ENCODE assay signal across 1 cellular context in the genomic region with DNA sequence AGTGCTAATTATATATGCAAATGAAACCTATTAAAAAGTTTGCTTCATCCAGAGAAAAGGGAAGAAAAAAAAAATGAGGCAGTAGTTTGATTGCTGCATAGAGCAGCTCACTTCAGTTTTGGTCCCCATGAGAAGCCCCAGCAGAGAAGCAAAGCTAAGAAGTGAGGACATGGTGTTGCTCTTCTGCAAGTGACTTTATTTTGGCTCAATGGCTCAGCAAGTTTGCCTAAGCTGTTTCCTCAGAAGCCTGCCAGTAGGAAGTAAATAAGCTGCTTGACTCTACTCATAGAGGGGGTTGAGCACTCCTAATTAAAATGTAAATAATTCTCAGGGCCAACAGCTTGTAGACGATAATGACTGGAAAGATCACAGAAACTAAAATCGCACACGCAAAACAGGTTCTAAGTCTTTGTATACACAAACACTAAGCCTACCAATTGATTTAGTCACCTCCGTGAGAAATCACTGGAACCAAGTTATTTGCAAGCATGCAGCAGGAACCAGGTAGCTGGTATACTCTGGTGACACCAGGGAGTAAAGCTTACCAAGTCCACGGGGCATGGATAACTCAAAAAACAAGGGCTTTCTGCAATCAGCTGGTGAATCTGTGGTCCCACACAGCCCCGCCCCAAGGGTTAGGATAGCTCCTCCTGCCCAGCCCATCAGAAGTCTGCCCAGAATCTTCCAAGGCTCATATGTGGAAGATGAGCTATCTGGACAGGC.
TF ChIP-seq lines count a peak whose summit lies in the region.

No MANE protein-coding gene starts in this region.

TF ChIP-seq in HepG2, 621 proteins besides CTCF, POLR2A, EP300 and RAD21 (continued from another document and continues in another):
- TF ChIP-seq, protein P1, sequence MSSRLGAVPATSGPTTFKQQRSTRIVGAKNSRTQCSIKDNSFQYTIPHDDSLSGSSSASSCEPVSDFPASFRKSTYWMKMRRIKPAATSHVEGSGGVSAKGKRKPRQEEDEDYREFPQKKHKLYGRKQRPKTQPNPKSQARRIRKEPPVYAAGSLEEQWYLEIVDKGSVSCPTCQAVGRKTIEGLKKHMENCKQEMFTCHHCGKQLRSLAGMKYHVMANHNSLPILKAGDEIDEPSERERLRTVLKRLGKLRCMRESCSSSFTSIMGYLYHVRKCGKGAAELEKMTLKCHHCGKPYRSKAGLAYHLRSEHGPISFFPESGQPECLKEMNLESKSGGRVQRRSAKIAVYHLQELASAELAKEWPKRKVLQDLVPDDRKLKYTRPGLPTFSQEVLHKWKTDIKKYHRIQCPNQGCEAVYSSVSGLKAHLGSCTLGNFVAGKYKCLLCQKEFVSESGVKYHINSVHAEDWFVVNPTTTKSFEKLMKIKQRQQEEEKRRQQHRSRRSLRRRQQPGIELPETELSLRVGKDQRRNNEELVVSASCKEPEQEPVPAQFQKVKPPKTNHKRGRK (CRISPR knock-in tag; IDR thresholded peaks at IDR 0.05) = no peak
- TF ChIP-seq, protein P2, sequence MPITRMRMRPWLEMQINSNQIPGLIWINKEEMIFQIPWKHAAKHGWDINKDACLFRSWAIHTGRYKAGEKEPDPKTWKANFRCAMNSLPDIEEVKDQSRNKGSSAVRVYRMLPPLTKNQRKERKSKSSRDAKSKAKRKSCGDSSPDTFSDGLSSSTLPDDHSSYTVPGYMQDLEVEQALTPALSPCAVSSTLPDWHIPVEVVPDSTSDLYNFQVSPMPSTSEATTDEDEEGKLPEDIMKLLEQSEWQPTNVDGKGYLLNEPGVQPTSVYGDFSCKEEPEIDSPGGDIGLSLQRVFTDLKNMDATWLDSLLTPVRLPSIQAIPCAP (CRISPR knock-in tag; IDR thresholded peaks at IDR 0.05; ENCODE audit: low read depth) = no peak
- peak; percentile 45; the same call in 1 of the 2 replicates for TF ChIP-seq MIXL1 (CRISPR knock-in tag; IDR thresholded peaks at IDR 0.05)
- TF ChIP-seq, protein P3, sequence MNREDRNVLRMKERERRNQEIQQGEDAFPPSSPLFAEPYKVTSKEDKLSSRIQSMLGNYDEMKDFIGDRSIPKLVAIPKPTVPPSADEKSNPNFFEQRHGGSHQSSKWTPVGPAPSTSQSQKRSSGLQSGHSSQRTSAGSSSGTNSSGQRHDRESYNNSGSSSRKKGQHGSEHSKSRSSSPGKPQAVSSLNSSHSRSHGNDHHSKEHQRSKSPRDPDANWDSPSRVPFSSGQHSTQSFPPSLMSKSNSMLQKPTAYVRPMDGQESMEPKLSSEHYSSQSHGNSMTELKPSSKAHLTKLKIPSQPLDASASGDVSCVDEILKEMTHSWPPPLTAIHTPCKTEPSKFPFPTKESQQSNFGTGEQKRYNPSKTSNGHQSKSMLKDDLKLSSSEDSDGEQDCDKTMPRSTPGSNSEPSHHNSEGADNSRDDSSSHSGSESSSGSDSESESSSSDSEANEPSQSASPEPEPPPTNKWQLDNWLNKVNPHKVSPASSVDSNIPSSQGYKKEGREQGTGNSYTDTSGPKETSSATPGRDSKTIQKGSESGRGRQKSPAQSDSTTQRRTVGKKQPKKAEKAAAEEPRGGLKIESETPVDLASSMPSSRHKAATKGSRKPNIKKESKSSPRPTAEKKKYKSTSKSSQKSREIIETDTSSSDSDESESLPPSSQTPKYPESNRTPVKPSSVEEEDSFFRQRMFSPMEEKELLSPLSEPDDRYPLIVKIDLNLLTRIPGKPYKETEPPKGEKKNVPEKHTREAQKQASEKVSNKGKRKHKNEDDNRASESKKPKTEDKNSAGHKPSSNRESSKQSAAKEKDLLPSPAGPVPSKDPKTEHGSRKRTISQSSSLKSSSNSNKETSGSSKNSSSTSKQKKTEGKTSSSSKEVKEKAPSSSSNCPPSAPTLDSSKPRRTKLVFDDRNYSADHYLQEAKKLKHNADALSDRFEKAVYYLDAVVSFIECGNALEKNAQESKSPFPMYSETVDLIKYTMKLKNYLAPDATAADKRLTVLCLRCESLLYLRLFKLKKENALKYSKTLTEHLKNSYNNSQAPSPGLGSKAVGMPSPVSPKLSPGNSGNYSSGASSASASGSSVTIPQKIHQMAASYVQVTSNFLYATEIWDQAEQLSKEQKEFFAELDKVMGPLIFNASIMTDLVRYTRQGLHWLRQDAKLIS (CRISPR knock-in tag; IDR thresholded peaks at IDR 0.05) = no peak
- no peak for TF ChIP-seq TCF7L2 (IDR thresholded peaks at IDR 0.05; ENCODE audit: low read depth, low read length)
- TF ChIP-seq, protein P4, sequence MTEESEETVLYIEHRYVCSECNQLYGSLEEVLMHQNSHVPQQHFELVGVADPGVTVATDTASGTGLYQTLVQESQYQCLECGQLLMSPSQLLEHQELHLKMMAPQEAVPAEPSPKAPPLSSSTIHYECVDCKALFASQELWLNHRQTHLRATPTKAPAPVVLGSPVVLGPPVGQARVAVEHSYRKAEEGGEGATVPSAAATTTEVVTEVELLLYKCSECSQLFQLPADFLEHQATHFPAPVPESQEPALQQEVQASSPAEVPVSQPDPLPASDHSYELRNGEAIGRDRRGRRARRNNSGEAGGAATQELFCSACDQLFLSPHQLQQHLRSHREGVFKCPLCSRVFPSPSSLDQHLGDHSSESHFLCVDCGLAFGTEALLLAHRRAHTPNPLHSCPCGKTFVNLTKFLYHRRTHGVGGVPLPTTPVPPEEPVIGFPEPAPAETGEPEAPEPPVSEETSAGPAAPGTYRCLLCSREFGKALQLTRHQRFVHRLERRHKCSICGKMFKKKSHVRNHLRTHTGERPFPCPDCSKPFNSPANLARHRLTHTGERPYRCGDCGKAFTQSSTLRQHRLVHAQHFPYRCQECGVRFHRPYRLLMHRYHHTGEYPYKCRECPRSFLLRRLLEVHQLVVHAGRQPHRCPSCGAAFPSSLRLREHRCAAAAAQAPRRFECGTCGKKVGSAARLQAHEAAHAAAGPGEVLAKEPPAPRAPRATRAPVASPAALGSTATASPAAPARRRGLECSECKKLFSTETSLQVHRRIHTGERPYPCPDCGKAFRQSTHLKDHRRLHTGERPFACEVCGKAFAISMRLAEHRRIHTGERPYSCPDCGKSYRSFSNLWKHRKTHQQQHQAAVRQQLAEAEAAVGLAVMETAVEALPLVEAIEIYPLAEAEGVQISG (CRISPR knock-in tag; IDR thresholded peaks at IDR 0.05) = 0 out of 2 replicates have a peak, but pooled peaks have one; percentile 21
- TF ChIP-seq NKX3-1 (CRISPR knock-in tag; IDR thresholded peaks at IDR 0.05) = peak; percentile 11; the same call in 1 of the 2 replicates
- no peak for TF ChIP-seq SNAI1 (CRISPR knock-in tag; IDR thresholded peaks at IDR 0.05; ENCODE audit: borderline replicate concordance)
- TF ChIP-seq, protein P5, sequence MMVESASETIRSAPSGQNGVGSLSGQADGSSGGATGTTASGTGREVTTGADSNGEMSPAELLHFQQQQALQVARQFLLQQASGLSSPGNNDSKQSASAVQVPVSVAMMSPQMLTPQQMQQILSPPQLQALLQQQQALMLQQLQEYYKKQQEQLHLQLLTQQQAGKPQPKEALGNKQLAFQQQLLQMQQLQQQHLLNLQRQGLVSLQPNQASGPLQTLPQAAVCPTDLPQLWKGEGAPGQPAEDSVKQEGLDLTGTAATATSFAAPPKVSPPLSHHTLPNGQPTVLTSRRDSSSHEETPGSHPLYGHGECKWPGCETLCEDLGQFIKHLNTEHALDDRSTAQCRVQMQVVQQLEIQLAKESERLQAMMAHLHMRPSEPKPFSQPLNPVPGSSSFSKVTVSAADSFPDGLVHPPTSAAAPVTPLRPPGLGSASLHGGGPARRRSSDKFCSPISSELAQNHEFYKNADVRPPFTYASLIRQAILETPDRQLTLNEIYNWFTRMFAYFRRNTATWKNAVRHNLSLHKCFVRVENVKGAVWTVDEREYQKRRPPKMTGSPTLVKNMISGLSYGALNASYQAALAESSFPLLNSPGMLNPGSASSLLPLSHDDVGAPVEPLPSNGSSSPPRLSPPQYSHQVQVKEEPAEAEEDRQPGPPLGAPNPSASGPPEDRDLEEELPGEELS (CRISPR knock-in tag; IDR thresholded peaks at IDR 0.05) = peak; percentile 69
- TF ChIP-seq, protein P6, sequence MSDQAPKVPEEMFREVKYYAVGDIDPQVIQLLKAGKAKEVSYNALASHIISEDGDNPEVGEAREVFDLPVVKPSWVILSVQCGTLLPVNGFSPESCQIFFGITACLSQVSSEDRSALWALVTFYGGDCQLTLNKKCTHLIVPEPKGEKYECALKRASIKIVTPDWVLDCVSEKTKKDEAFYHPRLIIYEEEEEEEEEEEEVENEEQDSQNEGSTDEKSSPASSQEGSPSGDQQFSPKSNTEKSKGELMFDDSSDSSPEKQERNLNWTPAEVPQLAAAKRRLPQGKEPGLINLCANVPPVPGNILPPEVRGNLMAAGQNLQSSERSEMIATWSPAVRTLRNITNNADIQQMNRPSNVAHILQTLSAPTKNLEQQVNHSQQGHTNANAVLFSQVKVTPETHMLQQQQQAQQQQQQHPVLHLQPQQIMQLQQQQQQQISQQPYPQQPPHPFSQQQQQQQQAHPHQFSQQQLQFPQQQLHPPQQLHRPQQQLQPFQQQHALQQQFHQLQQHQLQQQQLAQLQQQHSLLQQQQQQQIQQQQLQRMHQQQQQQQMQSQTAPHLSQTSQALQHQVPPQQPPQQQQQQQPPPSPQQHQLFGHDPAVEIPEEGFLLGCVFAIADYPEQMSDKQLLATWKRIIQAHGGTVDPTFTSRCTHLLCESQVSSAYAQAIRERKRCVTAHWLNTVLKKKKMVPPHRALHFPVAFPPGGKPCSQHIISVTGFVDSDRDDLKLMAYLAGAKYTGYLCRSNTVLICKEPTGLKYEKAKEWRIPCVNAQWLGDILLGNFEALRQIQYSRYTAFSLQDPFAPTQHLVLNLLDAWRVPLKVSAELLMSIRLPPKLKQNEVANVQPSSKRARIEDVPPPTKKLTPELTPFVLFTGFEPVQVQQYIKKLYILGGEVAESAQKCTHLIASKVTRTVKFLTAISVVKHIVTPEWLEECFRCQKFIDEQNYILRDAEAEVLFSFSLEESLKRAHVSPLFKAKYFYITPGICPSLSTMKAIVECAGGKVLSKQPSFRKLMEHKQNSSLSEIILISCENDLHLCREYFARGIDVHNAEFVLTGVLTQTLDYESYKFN (CRISPR knock-in tag; conservative IDR thresholded peaks at IDR 0.05) = peak; percentile 15; the same call in 1 of the 2 replicates
- TF ChIP-seq ZFP36L2 (CRISPR knock-in tag; IDR thresholded peaks at IDR 0.05) = no peak
- TF ChIP-seq SIX1 (CRISPR knock-in tag; IDR thresholded peaks at IDR 0.05; ENCODE audit: borderline replicate concordance) = no peak
- TF ChIP-seq, protein P7, sequence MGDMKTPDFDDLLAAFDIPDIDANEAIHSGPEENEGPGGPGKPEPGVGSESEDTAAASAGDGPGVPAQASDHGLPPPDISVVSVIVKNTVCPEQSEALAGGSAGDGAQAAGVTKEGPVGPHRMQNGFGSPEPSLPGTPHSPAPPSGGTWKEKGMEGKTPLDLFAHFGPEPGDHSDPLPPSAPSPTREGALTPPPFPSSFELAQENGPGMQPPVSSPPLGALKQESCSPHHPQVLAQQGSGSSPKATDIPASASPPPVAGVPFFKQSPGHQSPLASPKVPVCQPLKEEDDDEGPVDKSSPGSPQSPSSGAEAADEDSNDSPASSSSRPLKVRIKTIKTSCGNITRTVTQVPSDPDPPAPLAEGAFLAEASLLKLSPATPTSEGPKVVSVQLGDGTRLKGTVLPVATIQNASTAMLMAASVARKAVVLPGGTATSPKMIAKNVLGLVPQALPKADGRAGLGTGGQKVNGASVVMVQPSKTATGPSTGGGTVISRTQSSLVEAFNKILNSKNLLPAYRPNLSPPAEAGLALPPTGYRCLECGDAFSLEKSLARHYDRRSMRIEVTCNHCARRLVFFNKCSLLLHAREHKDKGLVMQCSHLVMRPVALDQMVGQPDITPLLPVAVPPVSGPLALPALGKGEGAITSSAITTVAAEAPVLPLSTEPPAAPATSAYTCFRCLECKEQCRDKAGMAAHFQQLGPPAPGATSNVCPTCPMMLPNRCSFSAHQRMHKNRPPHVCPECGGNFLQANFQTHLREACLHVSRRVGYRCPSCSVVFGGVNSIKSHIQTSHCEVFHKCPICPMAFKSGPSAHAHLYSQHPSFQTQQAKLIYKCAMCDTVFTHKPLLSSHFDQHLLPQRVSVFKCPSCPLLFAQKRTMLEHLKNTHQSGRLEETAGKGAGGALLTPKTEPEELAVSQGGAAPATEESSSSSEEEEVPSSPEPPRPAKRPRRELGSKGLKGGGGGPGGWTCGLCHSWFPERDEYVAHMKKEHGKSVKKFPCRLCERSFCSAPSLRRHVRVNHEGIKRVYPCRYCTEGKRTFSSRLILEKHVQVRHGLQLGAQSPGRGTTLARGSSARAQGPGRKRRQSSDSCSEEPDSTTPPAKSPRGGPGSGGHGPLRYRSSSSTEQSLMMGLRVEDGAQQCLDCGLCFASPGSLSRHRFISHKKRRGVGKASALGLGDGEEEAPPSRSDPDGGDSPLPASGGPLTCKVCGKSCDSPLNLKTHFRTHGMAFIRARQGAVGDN (CRISPR knock-in tag; IDR thresholded peaks at IDR 0.05) = no peak
- no peak for TF ChIP-seq CBX5 (CRISPR knock-in tag; IDR thresholded peaks at IDR 0.05; ENCODE audit: borderline replicate concordance)
- TF ChIP-seq TP53 (CRISPR knock-in tag; conservative IDR thresholded peaks at IDR 0.05) = no peak
- TF ChIP-seq SSRP1 (CRISPR knock-in tag; IDR thresholded peaks at IDR 0.05) = peak; percentile 70; the same call in 1 of the 2 replicates
- TF ChIP-seq SETDB1 (CRISPR knock-in tag; IDR thresholded peaks at IDR 0.05; ENCODE audit: borderline replicate concordance) = no peak
- TF ChIP-seq KLF16 (CRISPR knock-in tag; IDR thresholded peaks at IDR 0.05) = no peak
- TF ChIP-seq ZNF775 (CRISPR knock-in tag; IDR thresholded peaks at IDR 0.05; ENCODE audit: borderline replicate concordance) = no peak
- TF ChIP-seq ZFP37 (CRISPR knock-in tag; IDR thresholded peaks at IDR 0.05; ENCODE audit: borderline replicate concordance) = no peak
- TF ChIP-seq, protein P8, sequence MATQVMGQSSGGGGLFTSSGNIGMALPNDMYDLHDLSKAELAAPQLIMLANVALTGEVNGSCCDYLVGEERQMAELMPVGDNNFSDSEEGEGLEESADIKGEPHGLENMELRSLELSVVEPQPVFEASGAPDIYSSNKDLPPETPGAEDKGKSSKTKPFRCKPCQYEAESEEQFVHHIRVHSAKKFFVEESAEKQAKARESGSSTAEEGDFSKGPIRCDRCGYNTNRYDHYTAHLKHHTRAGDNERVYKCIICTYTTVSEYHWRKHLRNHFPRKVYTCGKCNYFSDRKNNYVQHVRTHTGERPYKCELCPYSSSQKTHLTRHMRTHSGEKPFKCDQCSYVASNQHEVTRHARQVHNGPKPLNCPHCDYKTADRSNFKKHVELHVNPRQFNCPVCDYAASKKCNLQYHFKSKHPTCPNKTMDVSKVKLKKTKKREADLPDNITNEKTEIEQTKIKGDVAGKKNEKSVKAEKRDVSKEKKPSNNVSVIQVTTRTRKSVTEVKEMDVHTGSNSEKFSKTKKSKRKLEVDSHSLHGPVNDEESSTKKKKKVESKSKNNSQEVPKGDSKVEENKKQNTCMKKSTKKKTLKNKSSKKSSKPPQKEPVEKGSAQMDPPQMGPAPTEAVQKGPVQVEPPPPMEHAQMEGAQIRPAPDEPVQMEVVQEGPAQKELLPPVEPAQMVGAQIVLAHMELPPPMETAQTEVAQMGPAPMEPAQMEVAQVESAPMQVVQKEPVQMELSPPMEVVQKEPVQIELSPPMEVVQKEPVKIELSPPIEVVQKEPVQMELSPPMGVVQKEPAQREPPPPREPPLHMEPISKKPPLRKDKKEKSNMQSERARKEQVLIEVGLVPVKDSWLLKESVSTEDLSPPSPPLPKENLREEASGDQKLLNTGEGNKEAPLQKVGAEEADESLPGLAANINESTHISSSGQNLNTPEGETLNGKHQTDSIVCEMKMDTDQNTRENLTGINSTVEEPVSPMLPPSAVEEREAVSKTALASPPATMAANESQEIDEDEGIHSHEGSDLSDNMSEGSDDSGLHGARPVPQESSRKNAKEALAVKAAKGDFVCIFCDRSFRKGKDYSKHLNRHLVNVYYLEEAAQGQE (IDR thresholded peaks at IDR 0.05; ENCODE audit: borderline replicate concordance in 1 of 2, low read depth in 1 of 2, low read length in 2 of 2) = no peak
- TF ChIP-seq ARNTL (CRISPR knock-in tag; IDR thresholded peaks at IDR 0.05) = 0 out of 2 replicates have a peak, but pooled peaks have one; percentile 10
